8 cellular contexts compared by ENCODE assay signal in genomic region chr11:68297812-68298658, GRCh38. TPM values are rescaled to one million over a fixed set of nuclear protein-coding genes. Genes with fewer than 3 reads are reported as not detected.
DNase-seq lines count a peak whose midpoint lies in the region; ATAC-seq and TF ChIP-seq lines count a peak whose summit lies in the region.

No MANE protein-coding gene starts in this region.

- POLR2A ChIA-PET in BJ (lab: Charles Lee), result no interaction called here

- TF ChIP-seq CTCF in BJ (IDR thresholded peaks at IDR 0.05; ENCODE audit: insufficient read depth, low read depth, low read length), result peak; percentile 100

- H3K4me3 ChIP-seq in BJ (ENCODE audit: low read depth, low read length), result no peak overlapping the region

- no peaks in the 10 kb centered on the region; the same call in 1 of the 2 replicates for H3K27me3 ChIP-seq in BJ (ENCODE audit: control insufficient read depth, insufficient read depth, low read length)

- DNase-seq in BJ (ENCODE audit: low read depth) (no peak), NCI-H2227 (lab: John Stamatoyannopoulos, UW; ENCODE audit: unreplicated experiment) (peak; percentile 82), left kidney (ENCODE audit: low read depth, low spot score) (peak; percentile 83)
- peak; percentile 57 for DNase-seq in central memory CD4-positive, alpha-beta T cell
- DNase-seq in stimulated activated CD4-positive, alpha-beta T cell treated with anti-CD3 and anti-CD28 coated beads, Interleukin-2, amount 100 ng/mL, for 4 hours (ENCODE audit: low read depth), result peak; percentile 46

- no peaks in the 10 kb centered on the region for H3K36me3 ChIP-seq in BJ (ENCODE audit: control insufficient read depth, insufficient read depth, low read length)

- peak; percentile 60 for ATAC-seq in GM19463 (IDR thresholded peaks at IDR 0.05; ENCODE audit: unreplicated experiment)
- peak; percentile 93 to 94 for ATAC-seq in activated CD4-positive, CD25-positive, alpha-beta regulatory T cell treated with anti-CD3 and anti-CD28 coated beads, Interleukin-2, amount 50 U/mL, for 24 hours
- no peak for ATAC-seq in HG02623 (IDR thresholded peaks at IDR 0.05; ENCODE audit: unreplicated experiment)

- CTCF ChIA-PET in BJ (lab: Yijun Ruan, JAX), result interaction anchor here (0.6 to 6.7 kb wide), 28 partner anchors 9 to 211 kb away, joined by 3 to 93 read pairs (median 4); partner anchors contain the start of gene C11orf24

RNA-seq across cellular contexts. Expression of gene LRP5, which starts 14.4 kb away (rescaled TPM):
- 7.0 and 11.5 TPM in 2 replicates for polyA plus RNA-seq in BJ (2011; rRNA removed)
- 13.7 and 18.2 TPM in 2 replicates for polyA minus RNA-seq in BJ (2011; rRNA and poly(A)+ RNA removed)

RNA-seq across cellular contexts. Expression of gene C11orf24, which starts 26.3 kb away (rescaled TPM):
- 64.3 and 97.3 TPM in 2 replicates for polyA plus RNA-seq in BJ (2011; rRNA removed)
- 78.2 and 94.5 TPM in 2 replicates for polyA minus RNA-seq in BJ (2011; rRNA and poly(A)+ RNA removed)
